Comparison of ENCODE assay signal across 8 cellular contexts in genomic region chr3:75552095-75552494, GRCh38.
A peak's percentile ranks its signal among the peaks of the same experiment; 100 is the strongest.
DNase-seq lines count a peak whose midpoint lies in the region; ATAC-seq and TF ChIP-seq lines count a peak whose summit lies in the region.
"Not testable (repeated sequence)": the region's sequence is repeated elsewhere in the genome, so short reads cannot be mapped to it uniquely, and the experiment has no call there.

No MANE protein-coding gene starts in this region.

- H3K4me1 ChIP-seq in upper lobe of right lung: not testable (repeated sequence)

- not testable (repeated sequence) for H3K27me3 Mint-ChIP-seq in activated naive CD8-positive, alpha-beta T cell treated with anti-CD3 and anti-CD28 coated beads, Interleukin-2, amount 50 U/mL, for 24 hours

- intact Hi-C loops in upper lobe of right lung (cut with DNase I): not testable (repeated sequence)

- H3K4me1 Mint-ChIP-seq in activated naive CD8-positive, alpha-beta T cell treated with anti-CD3 and anti-CD28 coated beads, Interleukin-2, amount 50 U/mL, for 24 hours: not testable (repeated sequence)

- not testable (repeated sequence) for H3K4me3 Mint-ChIP-seq in activated naive CD8-positive, alpha-beta T cell treated with anti-CD3 and anti-CD28 coated beads, Interleukin-2, amount 50 U/mL, for 24 hours

- DNase-seq in DMS153 treated with DMSO at 0.1 percent for 48 hours (lab: John Stamatoyannopoulos, UW; ENCODE audit: unreplicated experiment) (peak; percentile 1), HFF-Myc (ENCODE audit: extremely low read depth, low read depth) (peak; percentile 10), NCI-H2107 treated with DMSO at 0.1 percent for 48 hours (lab: John Stamatoyannopoulos, UW; ENCODE audit: unreplicated experiment) (peak; percentile 9), SK-N-DZ (ENCODE audit: low spot score) (peak; percentile 2), fibroblast of the aortic adventitia (ENCODE audit: low read depth) (peak; percentile 16), midbrain (lab: John Stamatoyannopoulos, UW) (peak; percentile 1)
- peak; percentile 7 for DNase-seq in activated naive CD8-positive, alpha-beta T cell treated with anti-CD3 and anti-CD28 coated beads, Interleukin-2, amount 50 U/mL, for 24 hours
- DNase-seq in upper lobe of right lung: not testable (repeated sequence)

- H3K9me3 ChIP-seq in upper lobe of right lung: not testable (repeated sequence)

- not testable (repeated sequence) for H3K36me3 ChIP-seq in upper lobe of right lung

- not testable (repeated sequence) for H3K27me3 ChIP-seq in upper lobe of right lung

- ATAC-seq in activated naive CD8-positive, alpha-beta T cell treated with anti-CD3 and anti-CD28 coated beads, Interleukin-2, amount 50 U/mL, for 24 hours: not testable (repeated sequence)
- ATAC-seq in upper lobe of right lung: peak; percentile 62

- peak; percentile 81 for TF ChIP-seq CTCF in HFF-Myc (IDR thresholded peaks at IDR 0.05; ENCODE audit: low read depth, low read length, missing control alignments)
- peak; percentile 61 for TF ChIP-seq CTCF in fibroblast of the aortic adventitia (IDR thresholded peaks at IDR 0.05; ENCODE audit: insufficient read depth, low read length)
- TF ChIP-seq CTCF in upper lobe of right lung (IDR thresholded peaks at IDR 0.05): not testable (repeated sequence)

- H3K27ac ChIP-seq in upper lobe of right lung: not testable (repeated sequence)

- H3K4me3 ChIP-seq in HFF-Myc (replicated peaks; ENCODE audit: low read depth, low read length); fibroblast of the aortic adventitia (ENCODE audit: low read depth, low read length); upper lobe of right lung: not testable (repeated sequence)

- H3K9me3 Mint-ChIP-seq in activated naive CD8-positive, alpha-beta T cell treated with anti-CD3 and anti-CD28 coated beads, Interleukin-2, amount 50 U/mL, for 24 hours: peaks cover 44% of the 10 kb centered on the region

- not testable (repeated sequence) for H3K27ac Mint-ChIP-seq in activated naive CD8-positive, alpha-beta T cell treated with anti-CD3 and anti-CD28 coated beads, Interleukin-2, amount 50 U/mL, for 24 hours

- H3K36me3 Mint-ChIP-seq in activated naive CD8-positive, alpha-beta T cell treated with anti-CD3 and anti-CD28 coated beads, Interleukin-2, amount 50 U/mL, for 24 hours (ENCODE audit: low read depth): not testable (repeated sequence)
